Comparison of ENCODE assay signal across 8 cellular contexts in genomic region chr3:151086484-151087456, GRCh38. TPM values are rescaled to one million over a fixed set of nuclear protein-coding genes. Genes with fewer than 3 reads are reported as not detected.
DNase-seq lines count a peak whose midpoint lies in the region; ATAC-seq lines count a peak whose summit lies in the region.

No MANE protein-coding gene starts in this region.

- H3K9ac ChIP-seq in stomach smooth muscle (ENCODE audit: low read length in 2 of 2), result peak overlapping the region in 1 of 2 donors; percentile 44

- H3K4me3 ChIP-seq in neuron (ENCODE audit: low read length) (peak overlapping the region; percentile 92), stomach smooth muscle (ENCODE audit: low read length in 2 of 2) (peak overlapping the region; percentile 74 to 75)

- H3K27ac ChIP-seq in stomach smooth muscle (ENCODE audit: low read length), result no peak overlapping the region

- no peaks in the 10 kb centered on the region for H3K36me3 ChIP-seq in neuron (ENCODE audit: insufficient read depth, low read length)
- no peaks in the 10 kb centered on the region for H3K36me3 ChIP-seq in stomach smooth muscle (ENCODE audit: control insufficient read depth in 2 of 2, insufficient read depth in 2 of 2, low read length in 2 of 2)

- in situ Hi-C loops in KBM-7 (cut with MboI; ENCODE audit: low pct_unique_long_range_greater_than_20kb, low sequenced_read_pairs), result no loop called here

- peak; percentile 75 for ATAC-seq in GM21576 (IDR thresholded peaks at IDR 0.05; ENCODE audit: unreplicated experiment)

- peak overlapping the region; percentile 97 for H2AFZ ChIP-seq in neuron (ENCODE audit: low read depth, low read length)

- peak; percentile 67 for DNase-seq in DMS 273 treated with DMSO at 0.1 percent for 48 hours (lab: John Stamatoyannopoulos, UW)
- DNase-seq in KBM-7, result peak; percentile 93
- DNase-seq in RPMI7951 (ENCODE audit: low read depth), result peak; percentile 68
- DNase-seq in activated gamma-delta T cell treated with anti-CD3 and anti-CD28 coated beads, Interleukin-2, amount 50 U/mL, for 16 hours (ENCODE audit: low read depth), result peak; percentile 46
- DNase-seq in foreskin melanocyte, result peak; percentile 70

- H3K9me3 ChIP-seq in neuron (ENCODE audit: low read length), result no peaks in the 10 kb centered on the region
- H3K9me3 ChIP-seq in stomach smooth muscle (ENCODE audit: control insufficient read depth in 2 of 2, low read length in 2 of 2), result no peaks in the 10 kb centered on the region

- H3K4me1 ChIP-seq in neuron (ENCODE audit: insufficient read depth, low read length) (peaks cover 11% of the 10 kb centered on the region), stomach smooth muscle (ENCODE audit: control insufficient read depth, insufficient read depth, low read length) (peaks cover 12% of the 10 kb centered on the region)

- peaks cover 5% of the 10 kb centered on the region for H3K27me3 ChIP-seq in neuron (ENCODE audit: insufficient read depth, low read length)
- peaks cover 3 to 6% of the 10 kb centered on the region in 2 donors for H3K27me3 ChIP-seq in stomach smooth muscle (ENCODE audit: control insufficient read depth in 1 of 2, insufficient read depth in 2 of 2, low read length in 2 of 2)

RNA-seq across cellular contexts. Expression of gene MED12L, which starts 1.3 kb away (rescaled TPM):
- 0.10 and 0.12 TPM in 2 replicates for total RNA-seq in RPMI7951 (2014; rRNA removed; shearing (Covaris generic))
